ENCODE assay signal across 20 cellular contexts in the genomic region with DNA sequence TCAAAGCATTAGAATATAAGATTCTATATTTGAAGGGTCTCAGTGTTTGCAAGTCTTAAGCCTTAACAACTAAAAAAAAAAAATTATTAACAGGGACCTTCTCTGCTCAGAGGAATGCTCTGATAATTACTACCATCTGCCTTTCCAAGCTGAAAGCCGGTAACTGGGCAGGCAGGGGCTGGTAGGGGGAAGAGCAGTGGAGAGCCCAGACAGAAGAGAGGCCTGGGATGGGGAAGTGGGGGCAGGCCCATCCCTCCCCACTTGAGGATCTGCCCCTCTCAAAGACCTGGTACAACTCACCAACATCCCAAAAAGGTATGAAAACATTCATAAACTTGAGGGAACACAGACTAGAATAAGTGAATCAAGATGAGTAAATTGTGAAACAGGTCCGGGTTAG.
DNase-seq lines count a peak whose midpoint lies in the region; ATAC-seq and TF ChIP-seq lines count a peak whose summit lies in the region.
"Had no signal": no experiment of that assay in that cellular context is flagged by ENCODE, and none has a peak within 500 bp of the region (broad histone marks: within the 10 kb centered on the region; RNA-seq: fewer than 3 reads in every experiment).

No MANE protein-coding gene starts in this region.

- H3K27me3 Mint-ChIP-seq in endodermal cell (ENCODE audit: insufficient read depth) (peaks cover 8% of the 10 kb centered on the region), MCF 10A (ENCODE audit: insufficient read depth, unreplicated experiment) (no peaks in the 10 kb centered on the region)
- H3K27me3 Mint-ChIP-seq: IgD-negative memory B cell had no signal

- ATAC-seq in sciatic nerve (peak; percentile 55), left ventricle myocardium superior (no peak)
- ATAC-seq: GM12878, HepG2 had no signal

- H3K27me3 ChIP-seq in esophagus (ENCODE audit: control insufficient read depth in 1 of 2, insufficient read depth in 2 of 2, low read length in 2 of 2) (no peaks in the 10 kb centered on the region), endodermal cell (ENCODE audit: control insufficient read depth, insufficient read depth, low read length, poor library complexity, severe bottlenecking) (no peaks in the 10 kb centered on the region)
- H3K27me3 ChIP-seq: BE2C had no signal

- peak overlapping the region; percentile 53 for H3K9ac ChIP-seq in SK-N-MC (ENCODE audit: insufficient read length)
- no peak overlapping the region for H3K9ac ChIP-seq in endodermal cell (ENCODE audit: extremely low read depth, low read length, poor library complexity, severe bottlenecking)

- BruUV-seq in MCF 10A (replicated peaks; lab: Mats Ljungman, UMichigan) = no TSS peak

- H3K27ac Mint-ChIP-seq in endodermal cell = no peak overlapping the region
- no peak overlapping the region for H3K27ac Mint-ChIP-seq in MCF 10A (ENCODE audit: low read depth, unreplicated experiment)
- H3K27ac Mint-ChIP-seq: CD4-positive, CD25-positive, alpha-beta regulatory T cell; H9; IgD-negative memory B cell had no signal

- no peaks in the 10 kb centered on the region for H3K9me3 Mint-ChIP-seq in endodermal cell
- H3K9me3 Mint-ChIP-seq in MCF 10A (ENCODE audit: unreplicated experiment) = no peaks in the 10 kb centered on the region
- H3K9me3 Mint-ChIP-seq: CD8-positive, alpha-beta memory T cell; H9 had no signal

- intact Hi-C loops in sciatic nerve (cut with DNase I) (no loop called here), MCF 10A (cut with micrococcal nuclease) (no loop called here), left ventricle myocardium superior (cut with micrococcal nuclease) (no loop called here)

- H3K4me3 Mint-ChIP-seq in endodermal cell (no peak overlapping the region), MCF 10A (ENCODE audit: unreplicated experiment) (no peak overlapping the region)
- H3K4me3 Mint-ChIP-seq: CD4-positive, CD25-positive, alpha-beta regulatory T cell; CD8-positive, alpha-beta memory T cell; H9; IgD-negative memory B cell had no signal

- 77 to 78% methylated on average over 2 of the region's 2 CpGs for WGBS in esophagus, 2 donors
- 95 to 100% methylated on average over 1 to 2 of the region's 2 CpGs for WGBS in endodermal cell (ENCODE audit: insufficient coverage in 1 of 2, insufficient read length in 1 of 2), 2 experiments

- H3K4me1 Mint-ChIP-seq in endodermal cell (peaks cover 4% of the 10 kb centered on the region), MCF 10A (ENCODE audit: insufficient read depth, unreplicated experiment) (no peaks in the 10 kb centered on the region)
- H3K4me1 Mint-ChIP-seq: CD4-positive, CD25-positive, alpha-beta regulatory T cell; CD8-positive, alpha-beta memory T cell; IgD-negative memory B cell had no signal

- DNase-seq in AG10803 (ENCODE audit: low read depth) (peak; percentile 12), SK-N-MC (ENCODE audit: low read depth, low spot score) (no peak), sciatic nerve (ENCODE audit: low spot score) (no peak), endodermal cell (no peak), MCF 10A (ENCODE audit: unreplicated experiment) (no peak), left ventricle myocardium superior (no peak)
- DNase-seq: 8988T; BE2C; C1 segment of cervical spinal cord; CD4-positive, CD25-positive, alpha-beta regulatory T cell; CD8-positive, alpha-beta memory T cell; COR-L47; DMS153; DMS79 treated with DMSO at 0.1 percent for 48 hours; GF-D8; H9 had no signal

- H3K27ac ChIP-seq in SK-N-MC (peak overlapping the region; percentile 92), esophagus (ENCODE audit: low read depth in 2 of 2, low read length in 1 of 2) (peak overlapping the region; percentile 55 to 62), endodermal cell (ENCODE audit: low read depth, low read length) (no peak overlapping the region)

- H3K4me3 ChIP-seq in AG10803 (ENCODE audit: low read length) (no peak overlapping the region), SK-N-MC (peak overlapping the region; percentile 45; the same call in 1 of the 2 replicates), esophagus (ENCODE audit: low read depth in 1 of 2, low read length in 2 of 2) (no peak overlapping the region), endodermal cell (ENCODE audit: low read length) (no peak overlapping the region)
- H3K4me3 ChIP-seq: GM12878 had no signal

- CTCF ChIA-PET in MCF 10A (lab: Yijun Ruan, JAX) = no interaction called here

- H3K9me3 ChIP-seq in SK-N-MC (ENCODE audit: low read depth, low read length) = no peaks in the 10 kb centered on the region
- no peaks in the 10 kb centered on the region for H3K9me3 ChIP-seq in esophagus (ENCODE audit: control insufficient read depth in 2 of 2, insufficient read depth in 1 of 2, low read depth in 1 of 2, low read length in 1 of 2)
- H3K9me3 ChIP-seq in endodermal cell (ENCODE audit: control insufficient read depth, low read length) = no peaks in the 10 kb centered on the region
- H3K9me3 ChIP-seq: BE2C had no signal

- H3K36me3 ChIP-seq in SK-N-MC (ENCODE audit: insufficient read depth, low read length) (no peaks in the 10 kb centered on the region), esophagus (ENCODE audit: control insufficient read depth in 2 of 2, insufficient read depth in 2 of 2, low read length in 1 of 2) (no peaks in the 10 kb centered on the region), endodermal cell (ENCODE audit: control insufficient read depth, insufficient read depth, low read length) (no peaks in the 10 kb centered on the region)
- H3K36me3 ChIP-seq: BE2C had no signal

- POLR2A ChIA-PET in MCF 10A (lab: Yijun Ruan, JAX) = interaction anchor here (0.6 kb wide), 1 partner anchor 11 kb away, joined by 3 read pairs; no protein-coding TSS in a partner anchor

- no peaks in the 10 kb centered on the region for H3K4me1 ChIP-seq in esophagus (ENCODE audit: control insufficient read depth in 2 of 2, insufficient read depth in 2 of 2, low read length in 1 of 2)
- peaks cover 4% of the 10 kb centered on the region for H3K4me1 ChIP-seq in endodermal cell (ENCODE audit: control insufficient read depth, insufficient read depth, low read length)
- H3K4me1 ChIP-seq: BE2C had no signal

- TF ChIP-seq CTCF in AG10803 (conservative IDR thresholded peaks at IDR 0.05; ENCODE audit: low read length) (no peak), endodermal cell (conservative IDR thresholded peaks at IDR 0.05) (no peak), MCF 10A (IDR thresholded peaks at IDR 0.05; ENCODE audit: unreplicated experiment) (no peak)

- no peaks in the 10 kb centered on the region for H3K36me3 Mint-ChIP-seq in endodermal cell (ENCODE audit: low read depth)
- peaks cover 5% of the 10 kb centered on the region for H3K36me3 Mint-ChIP-seq in MCF 10A (ENCODE audit: insufficient read depth, unreplicated experiment)
- H3K36me3 Mint-ChIP-seq: CD4-positive, CD25-positive, alpha-beta regulatory T cell; IgD-negative memory B cell had no signal
